ENCODE assay signal across 8 cellular contexts in the genomic region with DNA sequence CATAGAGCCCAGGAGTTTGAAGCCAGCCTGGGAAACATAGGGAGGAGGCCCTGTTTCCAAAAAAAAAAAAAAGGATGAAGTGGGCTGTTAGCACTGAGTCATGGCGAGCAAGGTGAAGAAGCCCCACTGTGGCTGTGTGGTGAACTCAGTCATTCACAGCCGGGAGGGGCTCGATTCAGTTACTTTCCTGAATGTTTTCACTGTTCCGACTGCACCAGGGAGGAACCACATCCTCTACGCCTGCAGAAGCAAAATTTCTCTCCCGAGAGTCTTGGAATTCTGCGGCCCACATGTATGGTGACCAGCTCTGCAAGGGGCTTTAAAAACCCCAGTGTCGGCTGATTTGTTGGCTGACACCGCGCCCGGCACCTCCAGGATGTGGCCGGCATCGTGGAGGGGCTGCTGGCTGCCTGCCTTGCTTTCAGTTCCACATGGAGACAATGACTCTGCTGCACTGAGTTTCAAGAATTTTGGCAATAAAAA. TPM values are rescaled to one million over a fixed set of nuclear protein-coding genes. Genes with fewer than 3 reads are reported as not detected.
DNase-seq lines count a peak whose midpoint lies in the region; ATAC-seq and TF ChIP-seq lines count a peak whose summit lies in the region.

No MANE protein-coding gene starts in this region.

- DNase-seq in ELR (ENCODE audit: low read depth) (peak; percentile 75), UCSD-AML1 (lab: John Stamatoyannopoulos, UW; ENCODE audit: unreplicated experiment) (peak; percentile 69), erythroblast (lab: John Stamatoyannopoulos, UW) (peak; percentile 36 to 50), renal cortical epithelial cell (ENCODE audit: low read depth) (peak; percentile 64), NCI-H187 treated with DMSO at 0.1 percent for 48 hours (lab: John Stamatoyannopoulos, UW) (no peak)
- no peak for DNase-seq in central memory CD4-positive, alpha-beta T cell

- ATAC-seq in HG02885 (IDR thresholded peaks at IDR 0.05; ENCODE audit: poor library complexity, unreplicated experiment) (peak; percentile 52), HG03378 (IDR thresholded peaks at IDR 0.05; ENCODE audit: unreplicated experiment) (no peak)

- peak; percentile 28 for TF ChIP-seq POLR2A in erythroblast (IDR thresholded peaks at IDR 0.05; ENCODE audit: low read length)

RNA-seq across cellular contexts. Expression of a gene that starts 27.8 kb away (rescaled TPM):
- 55.1 and 121 TPM in 2 replicates for total RNA-seq in renal cortical epithelial cell

RNA-seq across cellular contexts. Expression of a gene that starts 55.0 kb away (rescaled TPM):
- total RNA-seq in renal cortical epithelial cell, result 41.2 and 151 TPM in 2 replicates

Comparison
In these comparisons a context has a peak if more than half of its experiments do, and no peak if none do; other contexts are left out.
1. DNase-seq: peak in ELR (single experiment), UCSD-AML1 (single experiment), erythroblast (2 of 2) and renal cortical epithelial cell (single experiment); none in NCI-H187 treated with DMSO at 0.1 percent for 48 hours (single experiment) and central memory CD4-positive, alpha-beta T cell (single experiment).